In genomic region chr15:80934761-80935221, GRCh38 we compare ENCODE assay signal across 13 cellular contexts. TPM values are rescaled to one million over a fixed set of nuclear protein-coding genes. Genes with fewer than 3 reads are reported as not detected.
DNase-seq lines count a peak whose midpoint lies in the region; ATAC-seq and TF ChIP-seq lines count a peak whose summit lies in the region.
"Had no signal": no experiment of that assay in that cellular context is flagged by ENCODE, and none has a peak within 500 bp of the region (broad histone marks: within the 10 kb centered on the region; RNA-seq: fewer than 3 reads in every experiment).

No MANE protein-coding gene starts in this region.

- no peaks in the 10 kb centered on the region for H3K27me3 ChIP-seq in cardiac muscle cell
- H3K27me3 ChIP-seq in neuronal stem cell (ENCODE audit: control insufficient read depth in 3 of 3, insufficient read depth in 3 of 3, low read depth in 1 of 3, low read length in 3 of 3), result no peaks in the 10 kb centered on the region
- H3K27me3 ChIP-seq: upper lobe of left lung had no signal

- no peak overlapping the region for H4K91ac ChIP-seq in neuronal stem cell (ENCODE audit: low read depth, low read length, poor library complexity)

- H3K23ac ChIP-seq in neuronal stem cell (ENCODE audit: low read depth, low read length, poor library complexity), result no peak overlapping the region

- H3K14ac ChIP-seq in neuronal stem cell (ENCODE audit: low read length), result no peak overlapping the region

- H2BK15ac ChIP-seq in neuronal stem cell (ENCODE audit: low read length), result no peak overlapping the region

- no peak overlapping the region for H2AFZ ChIP-seq in neuronal stem cell (ENCODE audit: low read length)

- TF ChIP-seq CTCF in cardiac muscle cell (IDR thresholded peaks at IDR 0.05; ENCODE audit: low read depth, low read length), result no peak

- no peak overlapping the region for H2BK12ac ChIP-seq in neuronal stem cell (ENCODE audit: low read length)

- peaks cover 7% of the 10 kb centered on the region for H3K4me1 ChIP-seq in cardiac muscle cell (ENCODE audit: low read depth)
- peaks cover 6 to 8% of the 10 kb centered on the region in 2 donors for H3K4me1 ChIP-seq in neuronal stem cell (ENCODE audit: control insufficient read depth in 2 of 2, insufficient read depth in 1 of 2, low read depth in 1 of 2, low read length in 2 of 2)
- H3K4me1 ChIP-seq: upper lobe of left lung had no signal

- no peaks in the 10 kb centered on the region for H3K36me3 ChIP-seq in cardiac muscle cell
- no peaks in the 10 kb centered on the region for H3K36me3 ChIP-seq in neuronal stem cell (replicated peaks in 1 of 2; ENCODE audit: control insufficient read depth in 2 of 2, insufficient read depth in 2 of 2, low read length in 2 of 2)

- H4K8ac ChIP-seq in neuronal stem cell (ENCODE audit: low read depth, low read length), result no peak overlapping the region

- no peak overlapping the region for H3K4me3 ChIP-seq in cardiac muscle cell
- H3K4me3 ChIP-seq in neuronal stem cell (ENCODE audit: low read length in 2 of 2), result no peak overlapping the region
- H3K4me3 ChIP-seq: upper lobe of left lung had no signal

- H2BK120ac ChIP-seq in neuronal stem cell (ENCODE audit: low read depth, low read length), result no peak overlapping the region

- no peak overlapping the region for H2AK5ac ChIP-seq in neuronal stem cell (ENCODE audit: low read depth, low read length)

- peak overlapping the region; percentile 13 for H3K27ac ChIP-seq in cardiac muscle cell
- H3K27ac ChIP-seq in neuronal stem cell (replicated peaks; ENCODE audit: low read length), result no peak overlapping the region
- H3K27ac ChIP-seq: upper lobe of left lung had no signal

- H3K18ac ChIP-seq in neuronal stem cell (ENCODE audit: low read length), result no peak overlapping the region

- H3K9ac ChIP-seq in neuronal stem cell (ENCODE audit: low read depth, low read length, poor library complexity), result peak overlapping the region; percentile 38

- H3K79me1 ChIP-seq in neuronal stem cell (ENCODE audit: low read depth, low read length), result no peaks in the 10 kb centered on the region

- no peak overlapping the region for H3K4me2 ChIP-seq in neuronal stem cell (ENCODE audit: insufficient read depth, low read length, poor library complexity, severe bottlenecking)

- H3K9me3 ChIP-seq in cardiac muscle cell (ENCODE audit: low read depth) (no peaks in the 10 kb centered on the region), neuronal stem cell (replicated peaks in 1 of 2; ENCODE audit: control insufficient read depth in 2 of 2, insufficient read depth in 1 of 2, low read depth in 1 of 2, low read length in 2 of 2) (no peaks in the 10 kb centered on the region)
- H3K9me3 ChIP-seq: upper lobe of left lung had no signal

- no CpG with 5 or more reads among the region's 3 CpGs for WGBS in neuronal stem cell (ENCODE audit: extremely low coverage in 2 of 2, insufficient read length in 2 of 2, insufficient replicate concordance in 1 of 2), 2 donors

- H3K4ac ChIP-seq in neuronal stem cell (ENCODE audit: low read length), result no peak overlapping the region

- peak; percentile 61 for DNase-seq in GM03348 (ENCODE audit: low spot score)
- DNase-seq in RKO (ENCODE audit: low spot score), result peak; percentile 0
- peak; percentile 55 to 84 for DNase-seq in cardiac muscle cell (ENCODE audit: low read depth in 1 of 2, low spot score in 1 of 2)
- DNase-seq in neuronal stem cell (ENCODE audit: low spot score), result no peak
- no peak for DNase-seq in cerebellar cortex (ENCODE audit: low spot score)
- DNase-seq in NCI-H526 treated with DMSO at 0.1 percent for 48 hours (lab: John Stamatoyannopoulos, UW), result no peak
- DNase-seq: activated effector memory CD4-positive, alpha-beta T cell treated with anti-CD3 and anti-CD28 coated beads, Interleukin-2, amount 50 U/mL, for 16 hours; DMS79 treated with DMSO at 0.1 percent for 48 hours; NCI-H510A; stimulated activated CD4-positive, alpha-beta T cell treated with anti-CD3 and anti-CD28 coated beads, Interleukin-4, amount 100 ng/mL, for 4 hours; upper lobe of left lung had no signal

- ATAC-seq in GM18517 (IDR thresholded peaks at IDR 0.05; ENCODE audit: unreplicated experiment), result no peak
- no peak for ATAC-seq in GM18498 (IDR thresholded peaks at IDR 0.05; ENCODE audit: unreplicated experiment)

- peak overlapping the region; percentile 1 for H2BK5ac ChIP-seq in neuronal stem cell (ENCODE audit: low read length)

RNA-seq across cellular contexts. Expression of gene MESD, which starts 54.8 kb away (rescaled TPM):
- 19.1 and 20.1 TPM in 2 replicates for total RNA-seq in cardiac muscle cell
- 25.3 and 35.8 TPM in 2 replicates for polyA plus RNA-seq in cardiac muscle cell
- polyA plus RNA-seq in neuronal stem cell (2013, experiment 1 of 2), result 18.9 TPM
- polyA plus RNA-seq in neuronal stem cell (2013, experiment 2 of 2), result 19.2 TPM

Comparison
In these comparisons a context has a peak if more than half of its experiments do, and no peak if none do; other contexts are left out.
1. DNase-seq: peak in GM03348 (single experiment), RKO (single experiment) and cardiac muscle cell (2 of 2); none in neuronal stem cell (single experiment), cerebellar cortex (single experiment) and NCI-H526 treated with DMSO at 0.1 percent for 48 hours (single experiment).